ENCODE assay signal across 27 cellular contexts in genomic region chr1:178352790-178353416, GRCh38.
"Had no signal": no experiment of that assay in that cellular context is flagged by ENCODE, and none has a peak within 500 bp of the region (broad histone marks: within the 10 kb centered on the region; RNA-seq: fewer than 3 reads in every experiment).

No MANE protein-coding gene starts in this region.

- H3K27me3 ChIP-seq: adrenal gland, body of pancreas, breast epithelium, SJSA1 had no signal

- H3K9ac ChIP-seq: SK-N-SH had no signal

- H3K4me2 ChIP-seq: PC-9, SK-N-SH had no signal

- H2AFZ ChIP-seq: PC-9 had no signal

- DNase-seq: activated CD4-positive, alpha-beta memory T cell treated with anti-CD3 and anti-CD28 coated beads for 36 hours; activated CD4-positive, alpha-beta T cell treated with anti-CD3 and anti-CD28 coated beads for 36 hours; activated CD4-positive, alpha-beta T cell treated with anti-CD3 and anti-CD28 coated beads, Interleukin-2, amount 50 U/mL, for 1 hour; activated CD8-positive, alpha-beta memory T cell treated with anti-CD3 and anti-CD28 coated beads, Interleukin-2, amount 50 U/mL, for 4 hours; activated gamma-delta T cell treated with Interleukin-2 at 50 U/mL for 16 hours; activated naive CD4-positive, alpha-beta T cell treated with anti-CD3 and anti-CD28 coated beads for 36 hours; activated T-cell treated with anti-CD3 and anti-CD28 coated beads for 4 hours; activated T-cell treated with anti-CD3 and anti-CD28 coated beads, Interleukin-2, amount 50 U/mL, for 4 hours; adrenal gland; body of pancreas; MM.1S; MV-4-11; NCI-H1092 treated with DMSO at 0.1 percent for 48 hours; NCI-H1417; NCI-H187 treated with DMSO at 0.1 percent for 48 hours; NCI-H2081 treated with DMSO at 0.1 percent for 48 hours; NCI-H510A; NCI-H526; NCI-H748 treated with DMSO at 0.1 percent for 48 hours; PC-9; SHP77 treated with DMSO at 0.1 percent for 48 hours; SK-N-SH had no signal

- FAIRE-seq: astrocyte, K562, TTC549 had no signal

- H3K9me3 ChIP-seq: adrenal gland, SJSA1, SK-N-SH had no signal

- H3K4me1 ChIP-seq: adrenal gland, breast epithelium had no signal

- H3K27ac ChIP-seq: adrenal gland, body of pancreas, breast epithelium, PC-9, SJSA1 had no signal

- H3K4me3 ChIP-seq: adrenal gland, body of pancreas, breast epithelium, K562, PC-9, SJSA1 had no signal

- H3K36me3 ChIP-seq: adrenal gland, breast epithelium, SJSA1 had no signal
